18 cellular contexts compared by ENCODE assay signal in the genomic region with DNA sequence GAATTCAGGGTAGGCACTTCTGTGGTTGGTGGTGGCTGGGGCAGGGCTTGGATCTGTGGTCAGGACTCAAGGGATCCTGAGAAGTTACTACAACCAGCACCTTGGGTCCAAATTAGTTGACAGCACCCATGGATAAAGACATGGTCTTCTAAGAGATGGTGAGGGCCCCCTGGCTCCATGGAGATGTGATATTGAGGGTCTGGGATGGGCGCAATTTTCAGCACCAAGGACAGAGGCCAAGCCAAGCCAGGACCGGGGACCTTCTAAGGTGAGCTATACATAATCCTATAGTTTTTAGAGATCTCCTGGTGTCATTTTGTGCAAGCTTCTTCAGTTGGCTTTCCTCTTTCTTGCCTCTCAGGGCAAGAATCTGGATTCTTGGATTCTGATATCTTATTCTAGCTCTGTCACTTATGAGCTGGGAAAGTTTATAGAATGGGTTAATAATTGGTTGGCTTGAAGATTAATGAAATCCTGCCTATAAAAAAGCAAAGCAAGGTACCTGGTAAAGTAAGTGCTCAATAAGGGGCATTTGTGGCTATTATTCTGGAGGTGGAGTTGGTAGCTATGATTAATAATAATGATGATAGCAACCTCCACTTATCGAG.
DNase-seq lines count a peak whose midpoint lies in the region; ATAC-seq, FAIRE-seq and TF ChIP-seq lines count a peak whose summit lies in the region.
"Had no signal": no experiment of that assay in that cellular context is flagged by ENCODE, and none has a peak within 500 bp of the region (broad histone marks: within the 10 kb centered on the region; RNA-seq: fewer than 3 reads in every experiment).

No MANE protein-coding gene starts in this region.

- TF ChIP-seq EP300 in A549 (IDR thresholded peaks at IDR 0.05), result no peak

- TF ChIP-seq CTCF in A549 (IDR thresholded peaks at IDR 0.05), result no peak
- no peak for TF ChIP-seq CTCF in fibroblast of pulmonary artery (IDR thresholded peaks at IDR 0.05; ENCODE audit: low read length, missing control alignments)
- TF ChIP-seq CTCF in WERI-Rb-1 (IDR thresholded peaks at IDR 0.05; ENCODE audit: low read depth, low read length), result no peak

- no peaks in the 10 kb centered on the region for H3K36me3 ChIP-seq in WERI-Rb-1
- H3K36me3 ChIP-seq: thyroid gland had no signal

- H3K4me2 ChIP-seq in A549, result no peak overlapping the region
- H3K4me2 ChIP-seq: KMS-11 had no signal

- CTCF ChIA-PET in A549 (lab: Yijun Ruan, JAX), result interaction anchor here (1.0 kb wide), 1 partner anchor 13 kb away, joined by 3 read pairs; no protein-coding TSS in a partner anchor

- no peak for TF ChIP-seq POLR2A in A549 (IDR thresholded peaks at IDR 0.05; ENCODE audit: low read length)

- 33% methylated on average over 3 of the region's 3 CpGs for WGBS in A549 (ENCODE audit: missing lambda C conversion rate)

- no peak for FAIRE-seq in A549 (lab: Jason Lieb, UNC)

- TF ChIP-seq RAD21 in A549 (conservative IDR thresholded peaks at IDR 0.05 in 1 of 2, IDR thresholded peaks at IDR 0.05 in 1 of 2), result no peak

- H3K27ac ChIP-seq in A549, result no peak overlapping the region
- H3K27ac ChIP-seq in WERI-Rb-1, result no peak overlapping the region
- H3K27ac ChIP-seq: KMS-11, thyroid gland had no signal

- H3K4me3 ChIP-seq in A549 (no peak overlapping the region), fibroblast of pulmonary artery (replicated peaks; ENCODE audit: low read depth, low read length) (no peak overlapping the region), WERI-Rb-1 (ENCODE audit: low read depth, low read length) (no peak overlapping the region)
- H3K4me3 ChIP-seq: thyroid gland had no signal

- POLR2A ChIA-PET in A549 (lab: Yijun Ruan, JAX), result no interaction called here

- H3K9me3 ChIP-seq in A549, result no peaks in the 10 kb centered on the region
- no peaks in the 10 kb centered on the region for H3K9me3 ChIP-seq in WERI-Rb-1 (ENCODE audit: severe bottlenecking)
- H3K9me3 ChIP-seq: thyroid gland had no signal

- DNase-seq in A549 (ENCODE audit: low read depth in 1 of 2, low spot score in 1 of 2), result no peak
- DNase-seq in EH (ENCODE audit: low read depth), result peak; percentile 19
- peak; percentile 25 for DNase-seq in OCI-M1 (lab: John Stamatoyannopoulos, UW)
- peak; percentile 2 for DNase-seq in fibroblast of pulmonary artery (ENCODE audit: low read depth)
- no peak for DNase-seq in WERI-Rb-1
- DNase-seq in NCI-H2171 treated with DMSO at 0.1 percent for 48 hours (lab: John Stamatoyannopoulos, UW), result no peak
- DNase-seq: immature natural killer cell, natural killer cell, NCI-H1436, NCI-H345, SIG-M5, T-helper 2 cell, thyroid gland had no signal

- no peaks in the 10 kb centered on the region for H3K27me3 ChIP-seq in WERI-Rb-1 (ENCODE audit: insufficient read depth, low read depth, severe bottlenecking)
- H3K27me3 ChIP-seq: thyroid gland had no signal

- no peaks in the 10 kb centered on the region for H3K4me1 ChIP-seq in A549
- H3K4me1 ChIP-seq: thyroid gland had no signal

- ATAC-seq in A549 (no peak), GM21381 (IDR thresholded peaks at IDR 0.05; ENCODE audit: unreplicated experiment) (no peak), HG03135 (IDR thresholded peaks at IDR 0.05; ENCODE audit: unreplicated experiment) (no peak)
- ATAC-seq: activated CD4-positive, CD25-positive, alpha-beta regulatory T cell treated with anti-CD3 and anti-CD28 coated beads, Interleukin-2, amount 50 U/mL, for 24 hours; esophagus mucosa; natural killer cell had no signal

TF ChIP-seq in A549, 52 proteins besides CTCF, POLR2A, EP300 and RAD21:
- TF ChIP-seq, protein P1, sequence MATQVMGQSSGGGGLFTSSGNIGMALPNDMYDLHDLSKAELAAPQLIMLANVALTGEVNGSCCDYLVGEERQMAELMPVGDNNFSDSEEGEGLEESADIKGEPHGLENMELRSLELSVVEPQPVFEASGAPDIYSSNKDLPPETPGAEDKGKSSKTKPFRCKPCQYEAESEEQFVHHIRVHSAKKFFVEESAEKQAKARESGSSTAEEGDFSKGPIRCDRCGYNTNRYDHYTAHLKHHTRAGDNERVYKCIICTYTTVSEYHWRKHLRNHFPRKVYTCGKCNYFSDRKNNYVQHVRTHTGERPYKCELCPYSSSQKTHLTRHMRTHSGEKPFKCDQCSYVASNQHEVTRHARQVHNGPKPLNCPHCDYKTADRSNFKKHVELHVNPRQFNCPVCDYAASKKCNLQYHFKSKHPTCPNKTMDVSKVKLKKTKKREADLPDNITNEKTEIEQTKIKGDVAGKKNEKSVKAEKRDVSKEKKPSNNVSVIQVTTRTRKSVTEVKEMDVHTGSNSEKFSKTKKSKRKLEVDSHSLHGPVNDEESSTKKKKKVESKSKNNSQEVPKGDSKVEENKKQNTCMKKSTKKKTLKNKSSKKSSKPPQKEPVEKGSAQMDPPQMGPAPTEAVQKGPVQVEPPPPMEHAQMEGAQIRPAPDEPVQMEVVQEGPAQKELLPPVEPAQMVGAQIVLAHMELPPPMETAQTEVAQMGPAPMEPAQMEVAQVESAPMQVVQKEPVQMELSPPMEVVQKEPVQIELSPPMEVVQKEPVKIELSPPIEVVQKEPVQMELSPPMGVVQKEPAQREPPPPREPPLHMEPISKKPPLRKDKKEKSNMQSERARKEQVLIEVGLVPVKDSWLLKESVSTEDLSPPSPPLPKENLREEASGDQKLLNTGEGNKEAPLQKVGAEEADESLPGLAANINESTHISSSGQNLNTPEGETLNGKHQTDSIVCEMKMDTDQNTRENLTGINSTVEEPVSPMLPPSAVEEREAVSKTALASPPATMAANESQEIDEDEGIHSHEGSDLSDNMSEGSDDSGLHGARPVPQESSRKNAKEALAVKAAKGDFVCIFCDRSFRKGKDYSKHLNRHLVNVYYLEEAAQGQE (IDR thresholded peaks at IDR 0.05), result peak; percentile 94
- TF ChIP-seq PHF8 (IDR thresholded peaks at IDR 0.05; ENCODE audit: borderline replicate concordance, low read depth) (no peak), EHMT2 (IDR thresholded peaks at IDR 0.05; ENCODE audit: low read depth) (peak; percentile 70; the same call in 1 of the 2 replicates)

Comparison
In these comparisons a context has a peak if more than half of its experiments do, and no peak if none do; other contexts are left out.
1. DNase-seq: peak in EH (single experiment), OCI-M1 (single experiment) and fibroblast of pulmonary artery (single experiment); none in A549 (0 of 2), WERI-Rb-1 (single experiment) and NCI-H2171 treated with DMSO at 0.1 percent for 48 hours (single experiment).